ENCODE assay signal across 33 cellular contexts in genomic region chr9:137293094-137293481, GRCh38. TPM values are rescaled to one million over a fixed set of nuclear protein-coding genes. Genes with fewer than 3 reads are reported as not detected.
DNase-seq lines count a peak whose midpoint lies in the region; ATAC-seq, FAIRE-seq and TF ChIP-seq lines count a peak whose summit lies in the region.
"Had no signal": no experiment of that assay in that cellular context is flagged by ENCODE, and none has a peak within 500 bp of the region (broad histone marks: within the 10 kb centered on the region; RNA-seq: fewer than 3 reads in every experiment).

No MANE protein-coding gene starts in this region.

- H4K8ac ChIP-seq in H1 (ENCODE audit: extremely low read depth, insufficient read depth, low read length), result no peak overlapping the region; the same call in 1 of the 2 replicates

- TF ChIP-seq CTCF in PC-3 (conservative IDR thresholded peaks at IDR 0.05; ENCODE audit: low read depth, low read length) (no peak), H1 (IDR thresholded peaks at IDR 0.05; ENCODE audit: control extremely low read depth in 1 of 3, insufficient read depth in 1 of 3, low read depth in 1 of 3, low read length in 3 of 3) (no peak), nephron (IDR thresholded peaks at IDR 0.05; ENCODE audit: unreplicated experiment in 3 of 3) (no peak), type B pancreatic cell (conservative IDR thresholded peaks at IDR 0.05) (no peak)

- H3K9me3 ChIP-seq in PC-3 (ENCODE audit: low read length), result no peaks in the 10 kb centered on the region
- H3K9me3 ChIP-seq in H1 (ENCODE audit: insufficient read depth in 2 of 2, low read depth in 1 of 2, low read length in 1 of 2), result peaks cover 0 to 4% of the 10 kb centered on the region in 2 experiments; a peak in 2 of 4 replicates
- H3K9me3 ChIP-seq: HAP-1, neutrophil had no signal

- peak overlapping the region; percentile 27; the same call in 1 of the 2 replicates for H2BK12ac ChIP-seq in H1 (ENCODE audit: low read depth, low read length)

- TF ChIP-seq POLR2A in H1 (IDR thresholded peaks at IDR 0.05; ENCODE audit: control extremely low read depth in 1 of 2, low read depth in 2 of 2, low read length in 2 of 2), result no peak

- H2BK120ac ChIP-seq in H1 (replicated peaks; ENCODE audit: low read depth, low read length), result no peak overlapping the region

- WGBS in H1 (ENCODE audit: extremely low coverage in 1 of 2, insufficient coverage in 1 of 2, insufficient read length in 1 of 2, insufficient replicate concordance in 2 of 2, low coverage in 1 of 2, low lambda C conversion rate in 2 of 2, missing lambda C conversion rate in 1 of 2), 2 experiments, result 86% methylated on average over 11 of the region's 15 CpGs; no CpG with 5 or more reads in 1 of the 2 experiments

- TF ChIP-seq RAD21 in H1 (IDR thresholded peaks at IDR 0.05 in 1 of 2, conservative IDR thresholded peaks at IDR 0.05 in 1 of 2; ENCODE audit: low read depth in 2 of 2, low read length in 2 of 2), result no peak

- peak overlapping the region; percentile 24; the same call in 1 of the 2 replicates for H2BK5ac ChIP-seq in H1 (ENCODE audit: low read depth, low read length)

- CTCF ChIA-PET in PC-3 (lab: Charles Lee) (interaction anchor here (0.6 kb wide), 1 partner anchor 163 kb away, joined by 3 read pairs; no protein-coding TSS in a partner anchor), H1 (lab: Charles Lee; ENCODE audit: partially characterized antibody) (interaction anchor here (0.6 to 2.7 kb wide), 9 partner anchors 10 to 258 kb away, joined by 3 to 7 read pairs (median 3); no protein-coding TSS in a partner anchor)

- H3K4me2 ChIP-seq in PC-3 (ENCODE audit: low read length), result peak overlapping the region; percentile 77; the same call in 1 of the 2 replicates
- H3K4me2 ChIP-seq in H1 (ENCODE audit: insufficient read depth in 1 of 2, low read depth in 2 of 2, low read length in 2 of 2), result no peak overlapping the region; a peak in 1 of 4 replicates
- H3K4me2 ChIP-seq: BLaER1 treated with 17β-estradiol and CSF1 and Interleukin-3, amounts not matched to agents 10 nM and 100 nM had no signal

- H3K56ac ChIP-seq in H1 (replicated peaks; ENCODE audit: insufficient read length, low read depth, low read length), result no peak overlapping the region

- H3K9me3 Mint-ChIP-seq in nephron, result peaks cover 4% of the 10 kb centered on the region
- H3K9me3 Mint-ChIP-seq in type B pancreatic cell, result no peaks in the 10 kb centered on the region
- H3K9me3 Mint-ChIP-seq: activated CD4-positive, alpha-beta memory T cell treated with anti-CD3 and anti-CD28 coated beads, Interleukin-2, amount 10 ng/mL, durations not matched to agents 7 days and 5 days had no signal

- no peak for ATAC-seq in PC-3
- no peak for ATAC-seq in HG02642 (IDR thresholded peaks at IDR 0.05; ENCODE audit: poor library complexity, unreplicated experiment)

- no peak for DNase-seq in PC-3
- no peak for DNase-seq in H1 (ENCODE audit: low read depth in 1 of 2, low spot score in 2 of 2)
- no peak for DNase-seq in type B pancreatic cell (ENCODE audit: extremely low spot score, unreplicated experiment)
- no peak for DNase-seq in NCI-H2107 (lab: John Stamatoyannopoulos, UW)
- DNase-seq in NK-92 (lab: John Stamatoyannopoulos, UW; ENCODE audit: unreplicated experiment), result no peak
- DNase-seq: activated CD4-positive, alpha-beta memory T cell treated with anti-CD3 and anti-CD28 coated beads, Interleukin-2, amount 10 ng/mL, durations not matched to agents 7 days and 5 days; activated CD4-positive, CD25-positive, alpha-beta regulatory T cell treated with anti-CD3 and anti-CD28 coated beads, Interleukin-2, amount 50 U/mL, for 72 hours; activated effector memory CD4-positive, alpha-beta T cell treated with Interleukin-2 at 50 U/mL for 16 hours; activated naive CD8-positive, alpha-beta T cell treated with anti-CD3 and anti-CD28 coated beads for 36 hours; aorta; COR-L47; dermis blood vessel endothelial cell; DND-41; NCI-H1048; NCI-H1694 treated with DMSO at 0.1 percent for 48 hours; NCI-H524 treated with DMSO at 0.1 percent for 48 hours; stimulated activated CD4-positive, alpha-beta T cell treated with anti-CD3 and anti-CD28 coated beads, Interleukin-1b, Interleukin-23, amount 100 ng/mL, for 48 hours; stimulated activated CD8-positive, alpha-beta memory T cell treated with anti-CD3 and anti-CD28 coated beads, Interleukin-4, amount 100 ng/mL, for 48 hours; tibial artery had no signal

- no peaks in the 10 kb centered on the region for H3K27me3 ChIP-seq in PC-3 (ENCODE audit: low read length)
- H3K27me3 ChIP-seq in H1 (replicated peaks in 1 of 4; ENCODE audit: control insufficient read depth in 3 of 4, extremely low read depth in 1 of 4, insufficient read depth in 3 of 4, low read length in 3 of 4), result peaks cover 0 to 24% (median 12%) of the 10 kb centered on the region in 4 experiments; a peak in 5 of 7 replicates

- H3K4me3 ChIP-seq in PC-3 (ENCODE audit: low read length), result no peak overlapping the region
- H3K4me3 ChIP-seq in H1 (ENCODE audit: extremely low read depth in 1 of 4, insufficient read depth in 2 of 4, low read depth in 3 of 4, low read length in 4 of 4), result no peak overlapping the region
- H3K4me3 ChIP-seq: BLaER1 treated with 17β-estradiol and CSF1 and Interleukin-3, amounts not matched to agents 10 nM and 100 nM; HAP-1; lung; skin epidermis; tibial artery had no signal

- H3K4ac ChIP-seq in H1 (replicated peaks; ENCODE audit: insufficient read length, low read depth, low read length), result no peak overlapping the region

- H3K27ac ChIP-seq in PC-3 (ENCODE audit: low read length) (no peak overlapping the region), H1 (ENCODE audit: low read depth, low read length) (no peak overlapping the region)
- H3K27ac ChIP-seq: BLaER1 treated with 17β-estradiol and CSF1 and Interleukin-3, amounts not matched to agents 10 nM and 100 nM; neutrophil; skin epidermis; tibial artery had no signal

- TF ChIP-seq EP300 in H1 (IDR thresholded peaks at IDR 0.05; ENCODE audit: borderline replicate concordance in 1 of 2, low read depth in 2 of 2, low read length in 2 of 2), result no peak

- H3K23me2 ChIP-seq in H1 (ENCODE audit: low read depth, low read length), result peaks cover 4% of the 10 kb centered on the region; the same call in 1 of the 2 replicates

- intact Hi-C loops in PC-3 (cut with micrococcal nuclease), result no loop called here

- H3K36me3 ChIP-seq in PC-3 (ENCODE audit: low read depth, low read length) (no peaks in the 10 kb centered on the region), H1 (ENCODE audit: control insufficient read depth in 2 of 4, insufficient read depth in 4 of 4, low read length in 3 of 4) (no peaks in the 10 kb centered on the region)
- H3K36me3 ChIP-seq: BLaER1 treated with 17β-estradiol and CSF1 and Interleukin-3, amounts not matched to agents 10 nM and 100 nM; HAP-1; neutrophil; tibial artery had no signal

- TSS peak; percentile 15 for BruUV-seq in PC-3 (replicated peaks; lab: Mats Ljungman, UMichigan)

- H3K79me2 ChIP-seq in PC-3 (ENCODE audit: low read length) (no peaks in the 10 kb centered on the region), H1 (ENCODE audit: control insufficient read depth in 1 of 2, insufficient read depth in 2 of 2, low read length in 2 of 2) (no peaks in the 10 kb centered on the region)

- H2AFZ ChIP-seq in PC-3 (ENCODE audit: low read length) (0 out of 2 replicates have a peak overlapping the region, but pooled peaks have one; percentile 89), H1 (ENCODE audit: low read length) (no peak overlapping the region)

- peak overlapping the region; percentile 53; the same call in 1 of the 2 replicates for H2AK5ac ChIP-seq in H1 (ENCODE audit: low read depth, low read length)

- no peaks in the 10 kb centered on the region for H3K9me2 ChIP-seq in PC-3 (replicated peaks; ENCODE audit: low read length)

- no peak overlapping the region for H4K5ac ChIP-seq in H1 (ENCODE audit: insufficient read length, low read depth, low read length)

- POLR2A ChIA-PET in PC-3 (lab: Charles Lee; ENCODE audit: unreplicated experiment), result no interaction called here
- POLR2A ChIA-PET in H1 (lab: Charles Lee; ENCODE audit: partially characterized antibody), result interaction anchor here (1.1 to 1.8 kb wide), 2 partner anchors 12 to 16 kb away, joined by 3 to 5 read pairs; partner anchors contain the start of gene TOR4A

- peak overlapping the region in 2 of 3 experiments; percentile 57 to 69 for H3K4me3 Mint-ChIP-seq in nephron
- peak overlapping the region; percentile 75 for H3K4me3 Mint-ChIP-seq in type B pancreatic cell
- H3K4me3 Mint-ChIP-seq: activated CD4-positive, alpha-beta memory T cell treated with anti-CD3 and anti-CD28 coated beads, Interleukin-2, amount 10 ng/mL, durations not matched to agents 7 days and 5 days; activated naive CD8-positive, alpha-beta T cell treated with anti-CD3 and anti-CD28 coated beads for 36 hours had no signal

- H3K36me3 Mint-ChIP-seq in nephron (ENCODE audit: low read depth) (no peaks in the 10 kb centered on the region), type B pancreatic cell (no peaks in the 10 kb centered on the region)
- H3K36me3 Mint-ChIP-seq: activated naive CD8-positive, alpha-beta T cell treated with anti-CD3 and anti-CD28 coated beads for 36 hours had no signal

- H4K20me1 ChIP-seq in PC-3 (ENCODE audit: low read length), result no peaks in the 10 kb centered on the region
- H4K20me1 ChIP-seq in H1 (replicated peaks in 1 of 2; ENCODE audit: control insufficient read depth in 1 of 2, insufficient read depth in 2 of 2, low read length in 2 of 2), result peaks cover 2 to 3% of the 10 kb centered on the region in 2 experiments

- H3K4me1 ChIP-seq in PC-3 (ENCODE audit: insufficient read depth, low read length) (peaks cover 7% of the 10 kb centered on the region; the same call in 1 of the 2 replicates), H1 (replicated peaks in 1 of 4; ENCODE audit: control insufficient read depth in 3 of 4, insufficient read depth in 4 of 4, low read length in 3 of 4) (peaks cover 3 to 14% (median 13%) of the 10 kb centered on the region in 4 experiments)
- H3K4me1 ChIP-seq: HAP-1 had no signal

- no peak for FAIRE-seq in H1 (lab: Jason Lieb, UNC)
- FAIRE-seq: endothelial cell of umbilical vein, GM19239, islet of Langerhans had no signal

- H3K9ac ChIP-seq in PC-3 (ENCODE audit: low read length), result no peak overlapping the region
- no peak overlapping the region for H3K9ac ChIP-seq in H1 (replicated peaks in 1 of 4; ENCODE audit: extremely low read depth in 1 of 4, low read depth in 3 of 4, low read length in 3 of 4)
- H3K9ac ChIP-seq: BLaER1 treated with 17β-estradiol and CSF1 and Interleukin-3, amounts not matched to agents 10 nM and 100 nM had no signal

- no peak overlapping the region for H4K91ac ChIP-seq in H1 (replicated peaks; ENCODE audit: insufficient read length, low read length)

- no peaks in the 10 kb centered on the region for H3K79me1 ChIP-seq in H1 (ENCODE audit: low read depth, low read length)

- H3K14ac ChIP-seq in H1 (ENCODE audit: insufficient read length), result no peak overlapping the region

- H2BK15ac ChIP-seq in H1 (ENCODE audit: low read length), result 0 out of 2 replicates have a peak overlapping the region, but pooled peaks have one; percentile 40

- H3K27ac Mint-ChIP-seq in nephron, result peak overlapping the region in 1 of 3 experiments; percentile 82
- H3K27ac Mint-ChIP-seq in type B pancreatic cell, result peak overlapping the region; percentile 78
- H3K27ac Mint-ChIP-seq: activated CD4-positive, alpha-beta memory T cell treated with anti-CD3 and anti-CD28 coated beads, Interleukin-2, amount 10 ng/mL, durations not matched to agents 7 days and 5 days; activated naive CD8-positive, alpha-beta T cell treated with anti-CD3 and anti-CD28 coated beads for 36 hours had no signal

- H3K4me1 Mint-ChIP-seq in nephron (peaks cover 13% of the 10 kb centered on the region), type B pancreatic cell (ENCODE audit: unreplicated experiment) (peaks cover 5% of the 10 kb centered on the region)

- no peaks in the 10 kb centered on the region for H3F3A ChIP-seq in PC-3 (ENCODE audit: low read length, unreplicated experiment)

- no peak overlapping the region for H3K18ac ChIP-seq in H1 (ENCODE audit: extremely low read depth, low read length)

- no peak overlapping the region for H2BK20ac ChIP-seq in H1 (ENCODE audit: low read length)

- H3K27me3 Mint-ChIP-seq in nephron (ENCODE audit: low read depth) (peaks cover 18% of the 10 kb centered on the region), type B pancreatic cell (peaks cover 33% of the 10 kb centered on the region)

- H3K23ac ChIP-seq in H1 (ENCODE audit: insufficient read length), result no peak overlapping the region

RNA-seq across cellular contexts. Expression of gene NRARP, which starts 9.0 kb away (rescaled TPM):
- total RNA-seq in PC-3 (2014; rRNA removed), result 35.5 and 36.8 TPM in 2 replicates
- total RNA-seq in H1 (2021; fragmentation: NEBNext Ultra II Directional; extraction: Animal tissue kit (Norgen Biotek cat#: 25700)), result 35.4 and 37.2 TPM in 2 replicates
- polyA plus RNA-seq in H1 (2011; rRNA removed), result 32.5 and 52.0 TPM in 2 replicates
- 27.2 TPM for polyA plus RNA-seq in H1 (2011; cell fraction: cytosol; rRNA removed)
- polyA plus RNA-seq in H1 (2011; cell fraction: nucleus; rRNA removed), result 23.8 TPM
- 13.6 to 21.0 TPM (median 17.4 TPM) in 4 replicates for polyA plus RNA-seq in H1 (2012, experiment 1 of 2)
- polyA plus RNA-seq in H1 (2012, experiment 2 of 2), result 10.2 TPM
- 18.6 TPM for polyA plus RNA-seq in H1 (2013, experiment 1 of 2)
- 18.9 TPM for polyA plus RNA-seq in H1 (2013, experiment 2 of 2)
- polyA minus RNA-seq in H1 (2011; rRNA and poly(A)+ RNA removed), result 4.4 and 6.2 TPM in 2 replicates
- polyA minus RNA-seq in H1 (2011; cell fraction: cytosol; rRNA and poly(A)+ RNA removed), result 23.5 TPM
- 36.3 TPM for polyA minus RNA-seq in H1 (2011; cell fraction: nucleus; rRNA and poly(A)+ RNA removed)
- total RNA-seq in type B pancreatic cell (ENCODE audit: low replicate concordance), result 17.9 and 21.7 TPM in 2 replicates

RNA-seq across cellular contexts. Expression of gene TOR4A, which starts 15.6 kb away (rescaled TPM):
- total RNA-seq in PC-3 (2014; rRNA removed), result 28.9 and 32.7 TPM in 2 replicates
- 9.2 and 9.3 TPM in 2 replicates for total RNA-seq in H1 (2021; fragmentation: NEBNext Ultra II Directional; extraction: Animal tissue kit (Norgen Biotek cat#: 25700))
- 8.4 and 11.4 TPM in 2 replicates for polyA plus RNA-seq in H1 (2011; rRNA removed)
- polyA plus RNA-seq in H1 (2011; cell fraction: cytosol; rRNA removed), result 6.6 TPM
- 11.1 TPM for polyA plus RNA-seq in H1 (2011; cell fraction: nucleus; rRNA removed)
- polyA plus RNA-seq in H1 (2012, experiment 1 of 2), result 3.5 to 6.6 TPM (median 5.8 TPM) in 4 replicates
- 5.1 TPM for polyA plus RNA-seq in H1 (2012, experiment 2 of 2)
- polyA plus RNA-seq in H1 (2013, experiment 1 of 2), result 12.1 TPM
- 12.3 TPM for polyA plus RNA-seq in H1 (2013, experiment 2 of 2)
- polyA minus RNA-seq in H1 (2011; rRNA and poly(A)+ RNA removed), result 2.7 TPM in 2 replicates
- polyA minus RNA-seq in H1 (2011; cell fraction: cytosol; rRNA and poly(A)+ RNA removed), result 10.6 TPM
- polyA minus RNA-seq in H1 (2011; cell fraction: nucleus; rRNA and poly(A)+ RNA removed), result 9.7 TPM
- total RNA-seq in type B pancreatic cell (ENCODE audit: low replicate concordance), result 2.7 and 4.5 TPM in 2 replicates

RNA-seq across cellular contexts. Expression of gene NELFB, which starts 38.0 kb away (rescaled TPM):
- total RNA-seq in PC-3 (2014; rRNA removed) (50.7 and 69.5 TPM in 2 replicates), type B pancreatic cell (ENCODE audit: low replicate concordance) (52.4 and 61.9 TPM in 2 replicates)
- total RNA-seq in H1 (2021; fragmentation: NEBNext Ultra II Directional; extraction: Animal tissue kit (Norgen Biotek cat#: 25700)), result 70.8 and 78.0 TPM in 2 replicates
- 57.6 and 86.5 TPM in 2 replicates for polyA plus RNA-seq in H1 (2011; rRNA removed)
- 76.0 TPM for polyA plus RNA-seq in H1 (2011; cell fraction: cytosol; rRNA removed)
- polyA plus RNA-seq in H1 (2011; cell fraction: nucleus; rRNA removed), result 88.6 TPM
- polyA plus RNA-seq in H1 (2012, experiment 1 of 2), result 60.2 to 87.1 TPM (median 80.4 TPM) in 4 replicates
- polyA plus RNA-seq in H1 (2012, experiment 2 of 2), result 79.8 TPM
- 37.9 TPM for polyA plus RNA-seq in H1 (2013, experiment 1 of 2)
- 37.5 TPM for polyA plus RNA-seq in H1 (2013, experiment 2 of 2)
- 38.7 and 47.9 TPM in 2 replicates for polyA minus RNA-seq in H1 (2011; rRNA and poly(A)+ RNA removed)
- polyA minus RNA-seq in H1 (2011; cell fraction: cytosol; rRNA and poly(A)+ RNA removed), result 49.8 TPM
- 27.2 TPM for polyA minus RNA-seq in H1 (2011; cell fraction: nucleus; rRNA and poly(A)+ RNA removed)

RNA-seq across cellular contexts. Expression of gene STPG3, which starts 42.0 kb away (rescaled TPM):
- not detected in 2 replicates for total RNA-seq in PC-3 (2014; rRNA removed)
- not detected in 2 replicates for total RNA-seq in H1 (2021; fragmentation: NEBNext Ultra II Directional; extraction: Animal tissue kit (Norgen Biotek cat#: 25700))
- 0.14 TPM in 1 of 2 replicates, not detected in the other for polyA plus RNA-seq in H1 (2011; rRNA removed)
- not detected for polyA plus RNA-seq in H1 (2011; cell fraction: cytosol; rRNA removed)
- polyA plus RNA-seq in H1 (2011; cell fraction: nucleus; rRNA removed), result 0.43 TPM
- 0.42 to 0.67 TPM (median 0.61 TPM) in 3 of 4 replicates, not detected in the other for polyA plus RNA-seq in H1 (2012, experiment 1 of 2)
- polyA plus RNA-seq in H1 (2012, experiment 2 of 2), result 0.30 TPM
- polyA plus RNA-seq in H1 (2013, experiment 1 of 2), result 0.06 TPM
- polyA plus RNA-seq in H1 (2013, experiment 2 of 2), result not detected
- polyA minus RNA-seq in H1 (2011; rRNA and poly(A)+ RNA removed), result not detected in 2 replicates
- not detected for polyA minus RNA-seq in H1 (2011; cell fraction: cytosol; rRNA and poly(A)+ RNA removed)
- not detected for polyA minus RNA-seq in H1 (2011; cell fraction: nucleus; rRNA and poly(A)+ RNA removed)
- total RNA-seq in type B pancreatic cell (ENCODE audit: low replicate concordance), result 0.31 TPM in 1 of 2 replicates, not detected in the other
- total RNA-seq: activated CD4-positive, alpha-beta memory T cell treated with anti-CD3 and anti-CD28 coated beads, Interleukin-2, amount 10 ng/mL, durations not matched to agents 7 days and 5 days; activated naive CD8-positive, alpha-beta T cell treated with anti-CD3 and anti-CD28 coated beads for 36 hours; aorta; endothelial cell of umbilical vein; lung; mucosa of gallbladder; pulmonary artery endothelial cell; RPMI7951; SK-MEL-5 had no signal
- polyA plus RNA-seq: aorta, endothelial cell of umbilical vein had no signal

RNA-seq across cellular contexts. Expression of gene TUBB4B, which starts 52.0 kb away (rescaled TPM):
- total RNA-seq in PC-3 (2014; rRNA removed) (424 and 599 TPM in 2 replicates), type B pancreatic cell (ENCODE audit: low replicate concordance) (326 and 349 TPM in 2 replicates)
- 307 and 311 TPM in 2 replicates for total RNA-seq in H1 (2021; fragmentation: NEBNext Ultra II Directional; extraction: Animal tissue kit (Norgen Biotek cat#: 25700))
- polyA plus RNA-seq in H1 (2011; rRNA removed), result 280 and 342 TPM in 2 replicates
- polyA plus RNA-seq in H1 (2011; cell fraction: cytosol; rRNA removed), result 348 TPM
- polyA plus RNA-seq in H1 (2011; cell fraction: nucleus; rRNA removed), result 340 TPM
- polyA plus RNA-seq in H1 (2012, experiment 1 of 2), result 226 to 351 TPM (median 341 TPM) in 4 replicates
- polyA plus RNA-seq in H1 (2012, experiment 2 of 2), result 349 TPM
- polyA plus RNA-seq in H1 (2013, experiment 1 of 2), result 214 TPM
- polyA plus RNA-seq in H1 (2013, experiment 2 of 2), result 205 TPM
- polyA minus RNA-seq in H1 (2011; rRNA and poly(A)+ RNA removed), result 150 and 158 TPM in 2 replicates
- polyA minus RNA-seq in H1 (2011; cell fraction: cytosol; rRNA and poly(A)+ RNA removed), result 145 TPM
- 92.9 TPM for polyA minus RNA-seq in H1 (2011; cell fraction: nucleus; rRNA and poly(A)+ RNA removed)
